Comparison of ENCODE assay signal across 20 cellular contexts in the genomic region with DNA sequence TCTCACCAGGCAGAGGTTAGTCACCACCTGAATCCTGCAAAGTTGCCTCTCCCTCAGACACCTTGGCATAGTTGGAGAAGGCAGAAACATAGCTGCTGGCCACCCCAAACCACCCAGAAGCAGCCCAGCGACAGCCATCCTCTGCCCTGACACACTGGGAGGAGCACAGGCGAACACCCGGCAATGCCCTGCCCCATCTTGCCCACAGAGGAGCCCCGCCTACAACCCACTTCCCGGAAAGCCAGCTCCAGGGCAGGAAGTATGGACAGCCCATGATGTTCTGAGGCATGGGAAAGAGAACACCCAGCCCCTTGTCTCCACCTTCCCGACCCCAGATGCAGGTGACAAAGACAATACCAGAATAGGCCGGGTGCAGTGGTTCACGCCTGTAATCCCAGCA. TPM values are rescaled to one million over a fixed set of nuclear protein-coding genes. Genes with fewer than 3 reads are reported as not detected.
DNase-seq lines count a peak whose midpoint lies in the region; ATAC-seq, FAIRE-seq and TF ChIP-seq lines count a peak whose summit lies in the region.
"Had no signal": no experiment of that assay in that cellular context is flagged by ENCODE, and none has a peak within 500 bp of the region (broad histone marks: within the 10 kb centered on the region; RNA-seq: fewer than 3 reads in every experiment).

No MANE protein-coding gene starts in this region.

- intact Hi-C loops in HepG2 (cut with micrococcal nuclease; ENCODE audit: unreplicated experiment), result no loop called here
- intact Hi-C loops in right lobe of liver (cut with DNase I), result no loop called here
- intact Hi-C loops in tibial artery (cut with DNase I; ENCODE audit: low total_unique reads), result no loop called here

- in situ Hi-C loops in HepG2 (cut with HindIII; ENCODE audit: extremely low pct_ligation_motif_present, low pct_unique_long_range_greater_than_20kb), result no loop called here

- H3K4me3 Mint-ChIP-seq in T-cell, result peak overlapping the region in 2 of 3 donors; percentile 57 to 66
- no peak overlapping the region for H3K4me3 Mint-ChIP-seq in activated naive CD8-positive, alpha-beta T cell treated with anti-CD3 and anti-CD28 coated beads for 36 hours
- no peak overlapping the region for H3K4me3 Mint-ChIP-seq in stimulated activated effector memory CD8-positive, alpha-beta T cell treated with anti-CD3 and anti-CD28 coated beads, Interleukin-12 subunit alpha, Interleukin-12 subunit beta, amount 100 ng/mL, for 72 hours
- H3K4me3 Mint-ChIP-seq: mesothelial cell of epicardium, neural progenitor cell had no signal

- no peak for DNase-seq in HepG2 (ENCODE audit: low spot score)
- DNase-seq in right lobe of liver, result no peak
- peak in 1 of 34 experiments; percentile 32 for DNase-seq in T-cell
- peak; percentile 22 for DNase-seq in activated naive CD8-positive, alpha-beta T cell treated with anti-CD3 and anti-CD28 coated beads for 36 hours
- DNase-seq in stimulated activated effector memory CD8-positive, alpha-beta T cell treated with anti-CD3 and anti-CD28 coated beads, Interleukin-12 subunit alpha, Interleukin-12 subunit beta, amount 100 ng/mL, for 72 hours (ENCODE audit: low spot score in 2 of 2), result no peak
- no peak for DNase-seq in GM10248 (ENCODE audit: extremely low spot score)
- no peak for DNase-seq in HPDE6-E6E7 (ENCODE audit: extremely low spot score)
- DNase-seq in tibial artery, result no peak
- DNase-seq: Caco-2, caudate nucleus, EL, Karpas-422, NCI-H1048, NCI-H2107, NCI-H510A, RPMI8226 had no signal

- no peaks in the 10 kb centered on the region for H3K36me3 Mint-ChIP-seq in T-cell
- peaks cover 3% of the 10 kb centered on the region for H3K36me3 Mint-ChIP-seq in activated naive CD8-positive, alpha-beta T cell treated with anti-CD3 and anti-CD28 coated beads for 36 hours
- peaks cover 73% of the 10 kb centered on the region for H3K36me3 Mint-ChIP-seq in stimulated activated effector memory CD8-positive, alpha-beta T cell treated with anti-CD3 and anti-CD28 coated beads, Interleukin-12 subunit alpha, Interleukin-12 subunit beta, amount 100 ng/mL, for 72 hours
- H3K36me3 Mint-ChIP-seq: neural progenitor cell had no signal

- H3K9ac ChIP-seq in HepG2 (ENCODE audit: insufficient read depth, low read depth, low read length), result no peak overlapping the region
- H3K9ac ChIP-seq: neural progenitor cell had no signal

- H4K20me1 ChIP-seq in HepG2 (ENCODE audit: insufficient read depth, low read length), result no peaks in the 10 kb centered on the region

- H3K4me3 ChIP-seq in HepG2 (replicated peaks in 1 of 3; ENCODE audit: insufficient read depth in 1 of 3, low read depth in 2 of 3, low read length in 3 of 3) (no peak overlapping the region), right lobe of liver (no peak overlapping the region), tibial artery (no peak overlapping the region)
- H3K4me3 ChIP-seq: neural progenitor cell, smooth muscle cell had no signal

- no peaks in the 10 kb centered on the region for H3K79me2 ChIP-seq in HepG2 (ENCODE audit: insufficient read depth, low read length)

- no peak for TF ChIP-seq CTCF in HepG2 (CRISPR knock-in tag; IDR thresholded peaks at IDR 0.05)
- no peak for TF ChIP-seq CTCF in right lobe of liver (IDR thresholded peaks at IDR 0.05)
- TF ChIP-seq CTCF in GM10248 (IDR thresholded peaks at IDR 0.05; ENCODE audit: control extremely low read depth, extremely low read depth, low read depth, missing control alignments), result no peak
- TF ChIP-seq CTCF in tibial artery (IDR thresholded peaks at IDR 0.05), result no peak

- no peak overlapping the region for H2AFZ ChIP-seq in HepG2 (ENCODE audit: low read length)
- H2AFZ ChIP-seq: neural progenitor cell had no signal

- peaks cover 7 to 19% of the 10 kb centered on the region in 2 experiments; a peak in 4 of 5 replicates for H3K36me3 ChIP-seq in HepG2 (replicated peaks in 1 of 2; ENCODE audit: control insufficient read depth in 1 of 2, insufficient read depth in 2 of 2, low read length in 2 of 2)
- H3K36me3 ChIP-seq in right lobe of liver, result no peaks in the 10 kb centered on the region
- H3K36me3 ChIP-seq in tibial artery, result peaks cover 4 to 10% (median 7%) of the 10 kb centered on the region in 3 donors
- H3K36me3 ChIP-seq: neural progenitor cell had no signal

- CTCF ChIA-PET in HepG2 (lab: Yijun Ruan, JAX; ENCODE audit: low intra/inter-chr PET ratio, low total read pairs), result no interaction called here
- CTCF ChIA-PET in T-cell (lab: Charles Lee), result no interaction called here
- CTCF ChIA-PET in GM10248 (lab: Yijun Ruan, JAX), result interaction anchor here (0.9 to 1.9 kb wide), 3 partner anchors 10 to 85 kb away, joined by 3 to 4 read pairs (median 4); no protein-coding TSS in a partner anchor

- TF ChIP-seq POLR2A in HepG2 (IDR thresholded peaks at IDR 0.05; ENCODE audit: insufficient read depth in 1 of 2, low read depth in 2 of 2, low read length in 2 of 2) (no peak), right lobe of liver (IDR thresholded peaks at IDR 0.05) (no peak)

- TF ChIP-seq EP300 in HepG2 (IDR thresholded peaks at IDR 0.05; ENCODE audit: low read depth in 2 of 2, low read length in 2 of 2) (no peak), HepG2 (CRISPR knock-in tag; IDR thresholded peaks at IDR 0.05; ENCODE audit: borderline replicate concordance) (no peak)

- POLR2A ChIA-PET in HepG2 (lab: Yijun Ruan, JAX) (no interaction called here), T-cell (lab: Charles Lee) (no interaction called here), GM10248 (lab: Yijun Ruan, JAX) (no interaction called here)

- ATAC-seq in HepG2, result no peak
- no peak for ATAC-seq in right lobe of liver
- ATAC-seq in T-cell (replicated peaks in 1 of 4), result peak in 3 of 4 experiments; percentile 33 to 44 (median 41)
- ATAC-seq in stimulated activated effector memory CD8-positive, alpha-beta T cell treated with anti-CD3 and anti-CD28 coated beads, Interleukin-12 subunit alpha, Interleukin-12 subunit beta, amount 100 ng/mL, for 72 hours, result peak; percentile 6

- H3K4me1 ChIP-seq in HepG2 (ENCODE audit: insufficient read depth, low read length) (no peaks in the 10 kb centered on the region), right lobe of liver (no peaks in the 10 kb centered on the region), tibial artery (no peaks in the 10 kb centered on the region)
- H3K4me1 ChIP-seq: neural progenitor cell had no signal

- peaks cover 71 to 82% (median 79%) of the 10 kb centered on the region in 3 donors for H3K4me1 Mint-ChIP-seq in T-cell
- H3K4me1 Mint-ChIP-seq in activated naive CD8-positive, alpha-beta T cell treated with anti-CD3 and anti-CD28 coated beads for 36 hours, result peaks cover 54% of the 10 kb centered on the region
- peaks cover 56% of the 10 kb centered on the region for H3K4me1 Mint-ChIP-seq in stimulated activated effector memory CD8-positive, alpha-beta T cell treated with anti-CD3 and anti-CD28 coated beads, Interleukin-12 subunit alpha, Interleukin-12 subunit beta, amount 100 ng/mL, for 72 hours
- H3K4me1 Mint-ChIP-seq: neural progenitor cell had no signal

- no peak for TF ChIP-seq RAD21 in HepG2 (CRISPR knock-in tag; IDR thresholded peaks at IDR 0.05)

- WGBS in HepG2 (ENCODE audit: low lambda C conversion rate), result 77% methylated on average over 5 of the region's 8 CpGs
- whole genome bisulfite sequencing in right lobe of liver (ENCODE audit: insufficient coverage, low coverage, low lambda C conversion rate, missing lambda C conversion rate), result 85% methylated on average over 3 of the region's 8 CpGs

- H3K27me3 ChIP-seq in HepG2 (ENCODE audit: control insufficient read depth in 1 of 2, insufficient read depth in 2 of 2, low read length in 2 of 2) (no peaks in the 10 kb centered on the region), right lobe of liver (no peaks in the 10 kb centered on the region), tibial artery (no peaks in the 10 kb centered on the region)
- H3K27me3 ChIP-seq: neural progenitor cell had no signal

- no peak overlapping the region for H3K27ac ChIP-seq in HepG2 (ENCODE audit: extremely low read length, insufficient read depth, low read length)
- no peak overlapping the region for H3K27ac ChIP-seq in right lobe of liver
- no peak overlapping the region for H3K27ac ChIP-seq in tibial artery
- H3K27ac ChIP-seq: neural progenitor cell had no signal

- BruUV-seq in HepG2 (replicated peaks; lab: Mats Ljungman, UMichigan), result no TSS peak

- no peak overlapping the region for H3K4me2 ChIP-seq in HepG2 (ENCODE audit: low read depth, low read length)
- H3K4me2 ChIP-seq: neural progenitor cell, smooth muscle cell had no signal

- no peak for FAIRE-seq in HepG2 (lab: Jason Lieb, UNC)

- no peaks in the 10 kb centered on the region for H3K9me3 Mint-ChIP-seq in T-cell
- H3K9me3 Mint-ChIP-seq in activated naive CD8-positive, alpha-beta T cell treated with anti-CD3 and anti-CD28 coated beads for 36 hours, result no peaks in the 10 kb centered on the region
- H3K9me3 Mint-ChIP-seq in stimulated activated effector memory CD8-positive, alpha-beta T cell treated with anti-CD3 and anti-CD28 coated beads, Interleukin-12 subunit alpha, Interleukin-12 subunit beta, amount 100 ng/mL, for 72 hours, result no peaks in the 10 kb centered on the region
- H3K9me3 Mint-ChIP-seq: mesothelial cell of epicardium, neural progenitor cell had no signal

- H3K9me3 ChIP-seq in HepG2 (ENCODE audit: low read length), result no peaks in the 10 kb centered on the region
- H3K9me3 ChIP-seq in right lobe of liver, result no peaks in the 10 kb centered on the region
- H3K9me3 ChIP-seq in tibial artery, result no peaks in the 10 kb centered on the region
- H3K9me3 ChIP-seq: Caco-2 had no signal

- H3K27me3 Mint-ChIP-seq in T-cell, result no peaks in the 10 kb centered on the region
- no peaks in the 10 kb centered on the region for H3K27me3 Mint-ChIP-seq in activated naive CD8-positive, alpha-beta T cell treated with anti-CD3 and anti-CD28 coated beads for 36 hours

- H3K27ac Mint-ChIP-seq in T-cell, result peak overlapping the region; percentile 80 to 86
- H3K27ac Mint-ChIP-seq in activated naive CD8-positive, alpha-beta T cell treated with anti-CD3 and anti-CD28 coated beads for 36 hours, result no peak overlapping the region
- H3K27ac Mint-ChIP-seq in stimulated activated effector memory CD8-positive, alpha-beta T cell treated with anti-CD3 and anti-CD28 coated beads, Interleukin-12 subunit alpha, Interleukin-12 subunit beta, amount 100 ng/mL, for 72 hours, result peak overlapping the region; percentile 81
- H3K27ac Mint-ChIP-seq: mesothelial cell of epicardium had no signal

RNA-seq across cellular contexts. Expression of a gene that starts 12.6 kb away (rescaled TPM):
- total RNA-seq in HepG2 (2016; rRNA removed; fragmentation: Illumina TruSeq; extraction: Trizol) (74.3 and 91.4 TPM in 2 replicates), right lobe of liver (100 to 1,000 TPM in 4 of 6 experiments, 10 to 100 TPM in 2; 76.3 to 118 (median 101) TPM), T-cell (100 to 1,000 TPM; 156 to 258 (median 217) TPM)
- 90.2 and 104 TPM in 2 replicates for total RNA-seq in HepG2 (2016; cell fraction: cytosol; rRNA removed; fragmentation: Illumina TruSeq; extraction: Trizol; ENCODE audit: low read depth)
- 67.1 and 95.9 TPM in 2 replicates for total RNA-seq in HepG2 (2016; cell fraction: insoluble cytoplasmic fraction; rRNA removed; fragmentation: Illumina TruSeq; extraction: Trizol)
- 162 and 190 TPM in 2 replicates for total RNA-seq in HepG2 (2016; cell fraction: membrane; rRNA removed; fragmentation: Illumina TruSeq; extraction: Trizol)
- total RNA-seq in HepG2 (2016; cell fraction: nucleus; rRNA removed; fragmentation: Illumina TruSeq; extraction: Trizol), result 45.3 and 51.5 TPM in 2 replicates
- polyA plus RNA-seq in HepG2 (2011; rRNA removed), result 75.8 and 83.0 TPM in 2 replicates
- polyA plus RNA-seq in HepG2 (2011; cell fraction: cytosol; rRNA removed), result 82.9 and 103 TPM in 2 replicates
- 54.8 and 59.4 TPM in 2 replicates for polyA plus RNA-seq in HepG2 (2011; cell fraction: nucleus; rRNA removed)
- polyA plus RNA-seq in HepG2 (2012), result 68.4 and 68.8 TPM in 2 replicates
- polyA plus RNA-seq in HepG2 (2016; cell fraction: cytosol; fragmentation: Illumina TruSeq; extraction: Trizol; ENCODE audit: low read depth), result 116 and 135 TPM in 2 replicates
- polyA plus RNA-seq in HepG2 (2016; cell fraction: insoluble cytoplasmic fraction; fragmentation: Illumina TruSeq; extraction: Trizol; ENCODE audit: low read depth), result 71.7 and 96.4 TPM in 2 replicates
- polyA plus RNA-seq in HepG2 (2016; cell fraction: membrane; fragmentation: Illumina TruSeq; extraction: Trizol; ENCODE audit: low read depth), result 203 and 209 TPM in 2 replicates
- polyA plus RNA-seq in HepG2 (2016; cell fraction: nucleus; fragmentation: Illumina TruSeq; extraction: Trizol; ENCODE audit: insufficient read depth, low read depth), result 89.8 and 103 TPM in 2 replicates
- polyA minus RNA-seq in HepG2 (2011; rRNA and poly(A)+ RNA removed; ENCODE audit: low replicate concordance), result 147 and 175 TPM in 2 replicates
- polyA minus RNA-seq in HepG2 (2011; cell fraction: cytosol; rRNA and poly(A)+ RNA removed), result 34.9 and 49.9 TPM in 2 replicates
- 11.2 and 15.8 TPM in 2 replicates for polyA minus RNA-seq in HepG2 (2011; cell fraction: nucleus; rRNA and poly(A)+ RNA removed)
- 10 to 100 TPM; 68.8 to 73.5 TPM for total RNA-seq in activated naive CD8-positive, alpha-beta T cell treated with anti-CD3 and anti-CD28 coated beads for 36 hours

RNA-seq across cellular contexts. Expression of a gene that starts 40.0 kb away (rescaled TPM):
- total RNA-seq in HepG2 (2016; rRNA removed; fragmentation: Illumina TruSeq; extraction: Trizol), result 6.4 and 7.1 TPM in 2 replicates
- 2.1 and 2.6 TPM in 2 replicates for total RNA-seq in HepG2 (2016; cell fraction: cytosol; rRNA removed; fragmentation: Illumina TruSeq; extraction: Trizol; ENCODE audit: low read depth)
- total RNA-seq in HepG2 (2016; cell fraction: insoluble cytoplasmic fraction; rRNA removed; fragmentation: Illumina TruSeq; extraction: Trizol), result 6.7 and 7.5 TPM in 2 replicates
- 3.4 and 3.7 TPM in 2 replicates for total RNA-seq in HepG2 (2016; cell fraction: membrane; rRNA removed; fragmentation: Illumina TruSeq; extraction: Trizol)
- total RNA-seq in HepG2 (2016; cell fraction: nucleus; rRNA removed; fragmentation: Illumina TruSeq; extraction: Trizol), result 5.4 and 8.1 TPM in 2 replicates
- polyA plus RNA-seq in HepG2 (2011; rRNA removed), result 103 and 122 TPM in 2 replicates
- polyA plus RNA-seq in HepG2 (2011; cell fraction: cytosol; rRNA removed), result 80.3 and 95.3 TPM in 2 replicates
- polyA plus RNA-seq in HepG2 (2011; cell fraction: nucleus; rRNA removed), result 274 and 322 TPM in 2 replicates
- 46.3 and 53.1 TPM in 2 replicates for polyA plus RNA-seq in HepG2 (2012)
- polyA plus RNA-seq in HepG2 (2016; cell fraction: cytosol; fragmentation: Illumina TruSeq; extraction: Trizol; ENCODE audit: low read depth), result 0.64 and 0.77 TPM in 2 replicates
- 4.4 and 4.7 TPM in 2 replicates for polyA plus RNA-seq in HepG2 (2016; cell fraction: insoluble cytoplasmic fraction; fragmentation: Illumina TruSeq; extraction: Trizol; ENCODE audit: low read depth)
- 1.8 and 2.0 TPM in 2 replicates for polyA plus RNA-seq in HepG2 (2016; cell fraction: membrane; fragmentation: Illumina TruSeq; extraction: Trizol; ENCODE audit: low read depth)
- 11.6 and 13.1 TPM in 2 replicates for polyA plus RNA-seq in HepG2 (2016; cell fraction: nucleus; fragmentation: Illumina TruSeq; extraction: Trizol; ENCODE audit: insufficient read depth, low read depth)
- polyA minus RNA-seq in HepG2 (2011; rRNA and poly(A)+ RNA removed; ENCODE audit: low replicate concordance), result 5.2 and 195 TPM in 2 replicates
- 52.8 and 55.0 TPM in 2 replicates for polyA minus RNA-seq in HepG2 (2011; cell fraction: cytosol; rRNA and poly(A)+ RNA removed)
- polyA minus RNA-seq in HepG2 (2011; cell fraction: nucleus; rRNA and poly(A)+ RNA removed), result 111 and 115 TPM in 2 replicates
- total RNA-seq in right lobe of liver, result 10 to 100 TPM in 1 of 6 experiments, 1 to 10 TPM in 4, under 1 TPM in 1; 0.59 to 10.8 (median 1.4) TPM
- total RNA-seq in T-cell, result 1 to 10 TPM; 1.8 to 4.2 (median 2.4) TPM
- total RNA-seq in activated naive CD8-positive, alpha-beta T cell treated with anti-CD3 and anti-CD28 coated beads for 36 hours, result 10 to 100 TPM; 33.7 to 36.1 TPM

RNA-seq across cellular contexts. Expression of a gene that starts 47.0 kb away (rescaled TPM):
- total RNA-seq in HepG2 (2016; rRNA removed; fragmentation: Illumina TruSeq; extraction: Trizol), result 0.07 and 0.13 TPM in 2 replicates
- not detected in 2 replicates for total RNA-seq in HepG2 (2016; cell fraction: cytosol; rRNA removed; fragmentation: Illumina TruSeq; extraction: Trizol; ENCODE audit: low read depth)
- total RNA-seq in HepG2 (2016; cell fraction: insoluble cytoplasmic fraction; rRNA removed; fragmentation: Illumina TruSeq; extraction: Trizol), result 0.11 TPM in 1 of 2 replicates, not detected in the other
- 0.10 TPM in 1 of 2 replicates, not detected in the other for total RNA-seq in HepG2 (2016; cell fraction: membrane; rRNA removed; fragmentation: Illumina TruSeq; extraction: Trizol)
- total RNA-seq in HepG2 (2016; cell fraction: nucleus; rRNA removed; fragmentation: Illumina TruSeq; extraction: Trizol), result 0.31 and 0.43 TPM in 2 replicates
- 1.5 and 2.3 TPM in 2 replicates for polyA plus RNA-seq in HepG2 (2011; rRNA removed)
- polyA plus RNA-seq in HepG2 (2011; cell fraction: cytosol; rRNA removed), result 0.71 and 0.87 TPM in 2 replicates
- polyA plus RNA-seq in HepG2 (2011; cell fraction: nucleus; rRNA removed), result 21.5 and 24.3 TPM in 2 replicates
- 0.99 and 2.0 TPM in 2 replicates for polyA plus RNA-seq in HepG2 (2012)
- 0.09 TPM in 1 of 2 replicates, not detected in the other for polyA plus RNA-seq in HepG2 (2016; cell fraction: cytosol; fragmentation: Illumina TruSeq; extraction: Trizol; ENCODE audit: low read depth)
- polyA plus RNA-seq in HepG2 (2016; cell fraction: insoluble cytoplasmic fraction; fragmentation: Illumina TruSeq; extraction: Trizol; ENCODE audit: low read depth), result not detected in 2 replicates
- not detected in 2 replicates for polyA plus RNA-seq in HepG2 (2016; cell fraction: membrane; fragmentation: Illumina TruSeq; extraction: Trizol; ENCODE audit: low read depth)
- 0.70 and 1.8 TPM in 2 replicates for polyA plus RNA-seq in HepG2 (2016; cell fraction: nucleus; fragmentation: Illumina TruSeq; extraction: Trizol; ENCODE audit: insufficient read depth, low read depth)
- 1.2 and 2.9 TPM in 2 replicates for polyA minus RNA-seq in HepG2 (2011; rRNA and poly(A)+ RNA removed; ENCODE audit: low replicate concordance)
- polyA minus RNA-seq in HepG2 (2011; cell fraction: cytosol; rRNA and poly(A)+ RNA removed), result not detected in 2 replicates
- polyA minus RNA-seq in HepG2 (2011; cell fraction: nucleus; rRNA and poly(A)+ RNA removed), result 2.1 and 2.2 TPM in 2 replicates
- not detected for total RNA-seq in right lobe of liver
- under 1 TPM in 1 of 5 donors, not detected in 4; 0.16 TPM for total RNA-seq in T-cell
- total RNA-seq in activated naive CD8-positive, alpha-beta T cell treated with anti-CD3 and anti-CD28 coated beads for 36 hours, result not detected
- total RNA-seq: temporal lobe had no signal

Comparison
In these comparisons a context has a peak if more than half of its experiments do, and no peak if none do; other contexts are left out.
1. ATAC-seq: peak in T-cell (3 of 4) and stimulated activated effector memory CD8-positive, alpha-beta T cell treated with anti-CD3 and anti-CD28 coated beads, Interleukin-12 subunit alpha, Interleukin-12 subunit beta, amount 100 ng/mL, for 72 hours (single experiment); none in HepG2 (single experiment) and right lobe of liver (0 of 4).
2. H3K4me3 Mint-ChIP-seq: peak in T-cell (2 of 3); none in activated naive CD8-positive, alpha-beta T cell treated with anti-CD3 and anti-CD28 coated beads for 36 hours (single experiment) and stimulated activated effector memory CD8-positive, alpha-beta T cell treated with anti-CD3 and anti-CD28 coated beads, Interleukin-12 subunit alpha, Interleukin-12 subunit beta, amount 100 ng/mL, for 72 hours (single experiment).